ENCODE assay signal across 35 cellular contexts in the genomic region with DNA sequence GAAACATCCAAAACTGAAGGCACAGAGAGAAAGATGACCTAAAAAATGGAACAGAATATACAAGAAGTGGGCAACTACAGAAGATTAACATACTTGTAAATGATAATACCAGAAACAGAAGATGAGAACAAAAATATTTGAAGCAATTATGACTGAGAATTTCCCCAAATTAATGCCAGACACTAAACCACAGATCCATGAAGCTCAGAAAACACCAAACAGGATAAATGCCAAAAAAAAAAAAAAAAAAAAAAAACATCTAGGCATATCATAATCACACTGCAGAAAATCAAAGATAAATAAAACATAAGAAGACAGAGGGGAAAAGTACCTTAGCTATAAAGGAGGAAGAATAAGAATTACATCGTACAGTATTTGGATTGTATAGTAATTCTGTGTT.
"Had no signal": no experiment of that assay in that cellular context is flagged by ENCODE, and none has a peak within 500 bp of the region (broad histone marks: within the 10 kb centered on the region; RNA-seq: fewer than 3 reads in every experiment).

No MANE protein-coding gene starts in this region.

- H3K27ac ChIP-seq: KMS-11 had no signal

- H3K36me3 ChIP-seq: MG63 had no signal

- DNase-seq: Karpas-422, Kasumi-1, MG63, MM.1S, MV-4-11, NCI-H1048, NCI-H1092, NCI-H1092 treated with DMSO at 0.1 percent for 48 hours, NCI-H1105, NCI-H1105 treated with DMSO at 0.1 percent for 48 hours, NCI-H1417, NCI-H1417 treated with DMSO at 0.1 percent for 48 hours, NCI-H1436, NCI-H1436 treated with DMSO at 0.1 percent for 48 hours, NCI-H146, NCI-H1694, NCI-H1694 treated with DMSO at 0.1 percent for 48 hours, NCI-H187, NCI-H187 treated with DMSO at 0.1 percent for 48 hours, NCI-H1930, NCI-H2029, NCI-H2029 treated with DMSO at 0.1 percent for 48 hours, NCI-H2081, NCI-H2081 treated with DMSO at 0.1 percent for 48 hours, NCI-H2107, NCI-H2171, NCI-H2171 treated with DMSO at 0.1 percent for 48 hours, NCI-H2227 treated with DMSO at 0.1 percent for 48 hours, NCI-H226, NCI-H345, NCI-H446, NCI-H446 treated with DMSO at 0.1 percent for 48 hours, NCI-H510A, NCI-H510A treated with DMSO at 0.1 percent for 48 hours had no signal

- H3K4me3 ChIP-seq: MG63 had no signal
